7 cellular contexts compared by ENCODE assay signal in genomic region chr12:12611512-12612306, GRCh38. TPM values are rescaled to one million over a fixed set of nuclear protein-coding genes. Genes with fewer than 3 reads are reported as not detected.
DNase-seq lines count a peak whose midpoint lies in the region; ATAC-seq, FAIRE-seq and TF ChIP-seq lines count a peak whose summit lies in the region.

Gene CREBL2, plus strand, starts transcription at chr12:12611876. Its CDS starts 297 bp downstream, at chr12:12612173.

- DNase-seq in NCI-H2081 (lab: John Stamatoyannopoulos, UW): peak; percentile 90 to 96
- DNase-seq in body of pancreas: peak; percentile 94 to 98 (median 97)
- DNase-seq in iPS DF 19.7 (ENCODE audit: low read depth, low spot score): peak; percentile 91
- peak; percentile 96 for DNase-seq in sciatic nerve (ENCODE audit: low spot score)

- peak; percentile 77 for FAIRE-seq in TTC549 (lab: Jason Lieb, UNC)

- peak in 1 of 7 experiments; percentile 21 for TF ChIP-seq CTCF in body of pancreas (IDR thresholded peaks at IDR 0.05)

- no peaks in the 10 kb centered on the region for H3K36me3 ChIP-seq in body of pancreas (replicated peaks in 1 of 2; ENCODE audit: insufficient read depth in 1 of 2, low read depth in 2 of 2)

- H3K9me3 ChIP-seq in body of pancreas: no peaks in the 10 kb centered on the region

- ATAC-seq in GM18511 (IDR thresholded peaks at IDR 0.05; ENCODE audit: unreplicated experiment): peak; percentile 74
- peak; percentile 75 for ATAC-seq in HG02981 (IDR thresholded peaks at IDR 0.05; ENCODE audit: unreplicated experiment)
- peak; percentile 95 for ATAC-seq in body of pancreas
- ATAC-seq in sciatic nerve: peak; percentile 97

- TF ChIP-seq POLR2A in body of pancreas (IDR thresholded peaks at IDR 0.05): peak; percentile 6 to 83 (median 78)

- peak within 1 kb of the TSS; percentile 87 to 93 (median 88) for H3K27ac ChIP-seq in body of pancreas

- no peaks in the 10 kb centered on the region for H3K27me3 ChIP-seq in body of pancreas

- intact Hi-C loops in body of pancreas (cut with DNase I): no loop called here
- intact Hi-C loops in sciatic nerve (cut with DNase I): no loop called here

- peaks cover 23% of the 10 kb centered on the region for H3K4me1 ChIP-seq in body of pancreas

- H3K4me3 ChIP-seq in body of pancreas: peak within 1 kb of the TSS; percentile 46 to 52

- 0 to 1% methylated on average over 20 to 51 of the region's 51 CpGs for WGBS in body of pancreas, 2 donors

RNA-seq across cellular contexts. Expression of gene CREBL2, which starts in this region (rescaled TPM):
- total RNA-seq in body of pancreas (10 to 100 TPM; 13.8 to 31.4 TPM), sciatic nerve (67.9 TPM)

Comparison
In these comparisons a context has a peak if more than half of its experiments do, and no peak if none do; other contexts are left out.
1. Peak in every context shown above with its lines: DNase-seq, ATAC-seq, H3K4me3 ChIP-seq and H3K27ac ChIP-seq.